In genomic region chr1:228083871-228084278, GRCh38 we compare ENCODE assay signal across 1 cellular context.
TF ChIP-seq lines count a peak whose summit lies in the region.

No MANE protein-coding gene starts in this region.

TF ChIP-seq in K562, 482 proteins besides CTCF, POLR2A, EP300 and RAD21 (continued from another document):
- no peak for TF ChIP-seq FOXK1 (CRISPR knock-in tag; IDR thresholded peaks at IDR 0.05; ENCODE audit: borderline replicate concordance)
- TF ChIP-seq MNT (conservative IDR thresholded peaks at IDR 0.05) = peak; percentile 58 to 70
- peak; percentile 20; the same call in 1 of the 2 replicates for TF ChIP-seq L3MBTL2 (IDR thresholded peaks at IDR 0.05)
- TF ChIP-seq SMARCE1 (IDR thresholded peaks at IDR 0.05) = peak; percentile 35; the same call in 1 of the 2 replicates
- TF ChIP-seq MTA3 (IDR thresholded peaks at IDR 0.05; ENCODE audit: borderline replicate concordance) = no peak
- TF ChIP-seq SAP30 (IDR thresholded peaks at IDR 0.05; ENCODE audit: borderline replicate concordance, insufficient read depth, low read depth, low read length, poor library complexity, severe bottlenecking) = peak; percentile 26
- TF ChIP-seq, protein P1, sequence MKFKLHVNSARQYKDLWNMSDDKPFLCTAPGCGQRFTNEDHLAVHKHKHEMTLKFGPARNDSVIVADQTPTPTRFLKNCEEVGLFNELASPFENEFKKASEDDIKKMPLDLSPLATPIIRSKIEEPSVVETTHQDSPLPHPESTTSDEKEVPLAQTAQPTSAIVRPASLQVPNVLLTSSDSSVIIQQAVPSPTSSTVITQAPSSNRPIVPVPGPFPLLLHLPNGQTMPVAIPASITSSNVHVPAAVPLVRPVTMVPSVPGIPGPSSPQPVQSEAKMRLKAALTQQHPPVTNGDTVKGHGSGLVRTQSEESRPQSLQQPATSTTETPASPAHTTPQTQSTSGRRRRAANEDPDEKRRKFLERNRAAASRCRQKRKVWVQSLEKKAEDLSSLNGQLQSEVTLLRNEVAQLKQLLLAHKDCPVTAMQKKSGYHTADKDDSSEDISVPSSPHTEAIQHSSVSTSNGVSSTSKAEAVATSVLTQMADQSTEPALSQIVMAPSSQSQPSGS (CRISPR knock-in tag; IDR thresholded peaks at IDR 0.05) = no peak
- no peak for TF ChIP-seq DIDO1 (tag; IDR thresholded peaks at IDR 0.05; ENCODE audit: low read depth)
- TF ChIP-seq, protein P2, sequence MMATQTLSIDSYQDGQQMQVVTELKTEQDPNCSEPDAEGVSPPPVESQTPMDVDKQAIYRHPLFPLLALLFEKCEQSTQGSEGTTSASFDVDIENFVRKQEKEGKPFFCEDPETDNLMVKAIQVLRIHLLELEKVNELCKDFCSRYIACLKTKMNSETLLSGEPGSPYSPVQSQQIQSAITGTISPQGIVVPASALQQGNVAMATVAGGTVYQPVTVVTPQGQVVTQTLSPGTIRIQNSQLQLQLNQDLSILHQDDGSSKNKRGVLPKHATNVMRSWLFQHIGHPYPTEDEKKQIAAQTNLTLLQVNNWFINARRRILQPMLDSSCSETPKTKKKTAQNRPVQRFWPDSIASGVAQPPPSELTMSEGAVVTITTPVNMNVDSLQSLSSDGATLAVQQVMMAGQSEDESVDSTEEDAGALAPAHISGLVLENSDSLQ (IDR thresholded peaks at IDR 0.05) = no peak
- peak; percentile 52; the same call in 1 of the 2 replicates for TF ChIP-seq MYC (IDR thresholded peaks at IDR 0.05; ENCODE audit: low read depth, low read length)
- TF ChIP-seq MYC (CRISPR knock-in tag; IDR thresholded peaks at IDR 0.05; ENCODE audit: borderline replicate concordance, low read depth) = peak; percentile 80; the same call in 1 of the 2 replicates
- TF ChIP-seq SIN3A (IDR thresholded peaks at IDR 0.05; ENCODE audit: borderline replicate concordance in 2 of 2, control insufficient read depth in 1 of 2, low read depth in 2 of 2, low read length in 2 of 2) = peak in 1 of 2 experiments; percentile 52; a peak in 1 of 4 replicates
- TF ChIP-seq, protein P3, sequence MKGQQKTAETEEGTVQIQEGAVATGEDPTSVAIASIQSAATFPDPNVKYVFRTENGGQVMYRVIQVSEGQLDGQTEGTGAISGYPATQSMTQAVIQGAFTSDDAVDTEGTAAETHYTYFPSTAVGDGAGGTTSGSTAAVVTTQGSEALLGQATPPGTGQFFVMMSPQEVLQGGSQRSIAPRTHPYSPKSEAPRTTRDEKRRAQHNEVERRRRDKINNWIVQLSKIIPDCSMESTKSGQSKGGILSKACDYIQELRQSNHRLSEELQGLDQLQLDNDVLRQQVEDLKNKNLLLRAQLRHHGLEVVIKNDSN (CRISPR knock-in tag; IDR thresholded peaks at IDR 0.05) = 0 out of 2 replicates have a peak, but pooled peaks have one; percentile 10
- no peak for TF ChIP-seq TEAD4 (IDR thresholded peaks at IDR 0.05; ENCODE audit: low read length)
- TF ChIP-seq TEAD4 (CRISPR knock-in tag; IDR thresholded peaks at IDR 0.05; ENCODE audit: borderline replicate concordance) = no peak
- TF ChIP-seq TEAD1 (CRISPR knock-in tag; IDR thresholded peaks at IDR 0.05) = 0 out of 4 replicates have a peak, but pooled peaks of 1 of the 2 experiments have one; percentile 48
- TF ChIP-seq PTTG1 (tag; IDR thresholded peaks at IDR 0.05; ENCODE audit: low read depth) = no peak
- peak; percentile 65 for TF ChIP-seq EP400 (IDR thresholded peaks at IDR 0.05)
- TF ChIP-seq BCL6 (CRISPR knock-in tag; IDR thresholded peaks at IDR 0.05) = no peak
- TF ChIP-seq YY1 (IDR thresholded peaks at IDR 0.05; ENCODE audit: borderline replicate concordance in 1 of 3, control insufficient read depth in 1 of 3, extremely low read depth in 1 of 3, insufficient read depth in 3 of 3, insufficient read length in 1 of 3, insufficient replicate concordance in 2 of 3, low read depth in 1 of 3, low read length in 2 of 3) = peak in 2 of 3 experiments; percentile 19 to 43
- peak; percentile 22 to 57; a peak in 2 of 4 replicates for TF ChIP-seq FOXK2 (conservative IDR thresholded peaks at IDR 0.05 in 1 of 2, IDR thresholded peaks at IDR 0.05 in 1 of 2; ENCODE audit: low read depth in 2 of 2)
- peak; percentile 20; the same call in 1 of the 2 replicates for TF ChIP-seq ZBTB1 (CRISPR knock-in tag; IDR thresholded peaks at IDR 0.05; ENCODE audit: borderline replicate concordance, low read depth)
- TF ChIP-seq ZNF668 (CRISPR knock-in tag; IDR thresholded peaks at IDR 0.05) = 0 out of 2 replicates have a peak, but pooled peaks have one; percentile 68
- TF ChIP-seq ZNF232 (CRISPR knock-in tag; IDR thresholded peaks at IDR 0.05) = 0 out of 2 replicates have a peak, but pooled peaks have one; percentile 0
- TF ChIP-seq ZNF407 (IDR thresholded peaks at IDR 0.05; ENCODE audit: low read depth) = 0 out of 2 replicates have a peak, but pooled peaks have one; percentile 27
- TF ChIP-seq MAZ (CRISPR knock-in tag; conservative IDR thresholded peaks at IDR 0.05 in 1 of 2, IDR thresholded peaks at IDR 0.05 in 1 of 2) = 0 out of 4 replicates have a peak, but pooled peaks of 1 of the 2 experiments have one; percentile 25
- TF ChIP-seq MCM5 (IDR thresholded peaks at IDR 0.05; ENCODE audit: low read depth) = no peak
- 0 out of 4 replicates have a peak, but pooled peaks of 1 of the 2 experiments have one; percentile 2 for TF ChIP-seq NRF1 (conservative IDR thresholded peaks at IDR 0.05 in 1 of 2, IDR thresholded peaks at IDR 0.05 in 1 of 2)
- TF ChIP-seq CBX1 (IDR thresholded peaks at IDR 0.05; ENCODE audit: low read depth) = 0 out of 2 replicates have a peak, but pooled peaks have one; percentile 61
- TF ChIP-seq ZFX (CRISPR knock-in tag; IDR thresholded peaks at IDR 0.05) = no peak
- TF ChIP-seq FOXA3 (CRISPR knock-in tag; conservative IDR thresholded peaks at IDR 0.05 in 1 of 2, IDR thresholded peaks at IDR 0.05 in 1 of 2) = 0 out of 4 replicates have a peak, but pooled peaks of 1 of the 2 experiments have one; percentile 17
